23 cellular contexts compared by ENCODE assay signal in the genomic region with DNA sequence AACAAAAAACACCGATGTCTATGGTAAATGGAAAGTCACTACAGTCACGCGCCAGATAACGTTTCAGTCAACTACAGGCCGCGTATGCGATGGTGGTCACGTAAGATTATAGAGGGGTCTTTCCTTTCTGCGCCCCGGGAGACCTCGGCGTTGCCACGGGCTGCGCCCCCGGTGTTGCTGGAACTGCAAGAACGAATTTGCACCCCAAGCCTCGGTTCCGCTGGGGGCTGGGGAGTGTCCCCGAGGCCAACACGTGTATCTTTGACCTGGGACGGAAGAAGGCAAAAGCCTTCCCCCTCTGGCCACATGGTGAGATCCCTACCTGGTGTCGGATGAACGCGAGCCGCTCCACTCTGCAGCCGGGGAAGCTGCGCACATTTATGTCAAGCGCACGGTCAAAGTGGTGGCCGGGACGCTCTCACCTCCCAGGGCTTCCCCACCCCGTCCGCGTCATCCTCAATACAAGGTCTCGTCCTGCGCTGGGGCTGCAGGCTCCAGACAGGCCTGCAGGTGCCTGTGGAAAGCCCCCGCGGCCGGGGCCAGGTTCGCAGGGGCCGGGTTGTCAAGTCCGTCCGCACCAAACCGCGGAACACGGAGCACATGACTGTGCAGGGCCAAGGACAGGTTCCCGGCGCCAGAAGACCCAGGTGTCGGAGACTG.
"Had no signal": no experiment of that assay in that cellular context is flagged by ENCODE, and none has a peak within 500 bp of the region (broad histone marks: within the 10 kb centered on the region; RNA-seq: fewer than 3 reads in every experiment).

No MANE protein-coding gene starts in this region.

- H3K4me1 ChIP-seq: SJSA1 had no signal

- DNase-seq: Kasumi-1, MM.1S, NCI-H1092 treated with DMSO at 0.1 percent for 48 hours, NCI-H1436, NCI-H187, NCI-H2029, NCI-H2081 treated with DMSO at 0.1 percent for 48 hours, NCI-H2171, NCI-H226, NCI-H446, NCI-H510A, NCI-H524 treated with DMSO at 0.1 percent for 48 hours, NCI-H69, NCI-H774, Right ventricle myocardium superior, RPMI8226, SIG-M5 had no signal

- H3K27ac Mint-ChIP-seq: IgD-negative memory B cell had no signal

- ATAC-seq: HepG2, K562 had no signal

- H3K27ac ChIP-seq: KMS-11, SJSA1, SK-N-MC had no signal

- H3K9ac ChIP-seq: KMS-11 had no signal

- H3K27me3 ChIP-seq: SJSA1 had no signal

- H3K4me3 Mint-ChIP-seq: IgD-negative memory B cell had no signal

- H3K4me2 ChIP-seq: KMS-11 had no signal

- H3K9me3 Mint-ChIP-seq: IgD-negative memory B cell had no signal

- H3K9me3 ChIP-seq: SJSA1 had no signal

- H3K4me3 ChIP-seq: K562, SJSA1, SK-N-MC had no signal

- H3K36me3 ChIP-seq: SJSA1 had no signal

- H3K36me3 Mint-ChIP-seq: IgD-negative memory B cell had no signal
